In the genomic region with DNA sequence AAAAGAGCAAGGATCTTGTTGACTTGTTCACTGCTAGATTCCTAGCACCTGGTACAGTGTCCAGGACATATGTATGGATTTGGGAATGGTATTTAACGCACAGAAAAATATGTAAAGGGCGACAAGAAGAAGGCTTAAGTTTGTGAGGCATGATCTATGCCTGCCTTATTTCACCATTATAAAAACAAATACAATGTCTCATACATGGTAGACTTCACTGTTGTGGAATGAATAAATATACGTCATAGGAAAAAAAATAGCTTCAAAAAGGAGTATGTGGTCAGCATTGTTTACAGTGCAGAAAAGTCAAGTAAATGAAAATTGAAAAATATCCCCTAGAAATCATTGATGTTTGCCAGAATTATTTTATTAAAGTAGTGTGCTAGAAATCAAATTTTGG, we compare ENCODE assay signal across 1 cellular context.
TF ChIP-seq lines count a peak whose summit lies in the region.

No MANE protein-coding gene starts in this region.

TF ChIP-seq in GM23338, 12 proteins besides CTCF, POLR2A, EP300 and RAD21 (continued from another document):
- TF ChIP-seq CREB1 (CRISPR knock-in tag; IDR thresholded peaks at IDR 0.05; ENCODE audit: low read depth) (no peak), JUNB (IDR thresholded peaks at IDR 0.05; ENCODE audit: unreplicated experiment) (no peak), NANOG (IDR thresholded peaks at IDR 0.05; ENCODE audit: borderline replicate concordance) (no peak), STAT1 (IDR thresholded peaks at IDR 0.05; ENCODE audit: unreplicated experiment) (no peak)
- TF ChIP-seq, protein P1, sequence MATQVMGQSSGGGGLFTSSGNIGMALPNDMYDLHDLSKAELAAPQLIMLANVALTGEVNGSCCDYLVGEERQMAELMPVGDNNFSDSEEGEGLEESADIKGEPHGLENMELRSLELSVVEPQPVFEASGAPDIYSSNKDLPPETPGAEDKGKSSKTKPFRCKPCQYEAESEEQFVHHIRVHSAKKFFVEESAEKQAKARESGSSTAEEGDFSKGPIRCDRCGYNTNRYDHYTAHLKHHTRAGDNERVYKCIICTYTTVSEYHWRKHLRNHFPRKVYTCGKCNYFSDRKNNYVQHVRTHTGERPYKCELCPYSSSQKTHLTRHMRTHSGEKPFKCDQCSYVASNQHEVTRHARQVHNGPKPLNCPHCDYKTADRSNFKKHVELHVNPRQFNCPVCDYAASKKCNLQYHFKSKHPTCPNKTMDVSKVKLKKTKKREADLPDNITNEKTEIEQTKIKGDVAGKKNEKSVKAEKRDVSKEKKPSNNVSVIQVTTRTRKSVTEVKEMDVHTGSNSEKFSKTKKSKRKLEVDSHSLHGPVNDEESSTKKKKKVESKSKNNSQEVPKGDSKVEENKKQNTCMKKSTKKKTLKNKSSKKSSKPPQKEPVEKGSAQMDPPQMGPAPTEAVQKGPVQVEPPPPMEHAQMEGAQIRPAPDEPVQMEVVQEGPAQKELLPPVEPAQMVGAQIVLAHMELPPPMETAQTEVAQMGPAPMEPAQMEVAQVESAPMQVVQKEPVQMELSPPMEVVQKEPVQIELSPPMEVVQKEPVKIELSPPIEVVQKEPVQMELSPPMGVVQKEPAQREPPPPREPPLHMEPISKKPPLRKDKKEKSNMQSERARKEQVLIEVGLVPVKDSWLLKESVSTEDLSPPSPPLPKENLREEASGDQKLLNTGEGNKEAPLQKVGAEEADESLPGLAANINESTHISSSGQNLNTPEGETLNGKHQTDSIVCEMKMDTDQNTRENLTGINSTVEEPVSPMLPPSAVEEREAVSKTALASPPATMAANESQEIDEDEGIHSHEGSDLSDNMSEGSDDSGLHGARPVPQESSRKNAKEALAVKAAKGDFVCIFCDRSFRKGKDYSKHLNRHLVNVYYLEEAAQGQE (IDR thresholded peaks at IDR 0.05; ENCODE audit: unreplicated experiment): no peak
- TF ChIP-seq, protein P2, sequence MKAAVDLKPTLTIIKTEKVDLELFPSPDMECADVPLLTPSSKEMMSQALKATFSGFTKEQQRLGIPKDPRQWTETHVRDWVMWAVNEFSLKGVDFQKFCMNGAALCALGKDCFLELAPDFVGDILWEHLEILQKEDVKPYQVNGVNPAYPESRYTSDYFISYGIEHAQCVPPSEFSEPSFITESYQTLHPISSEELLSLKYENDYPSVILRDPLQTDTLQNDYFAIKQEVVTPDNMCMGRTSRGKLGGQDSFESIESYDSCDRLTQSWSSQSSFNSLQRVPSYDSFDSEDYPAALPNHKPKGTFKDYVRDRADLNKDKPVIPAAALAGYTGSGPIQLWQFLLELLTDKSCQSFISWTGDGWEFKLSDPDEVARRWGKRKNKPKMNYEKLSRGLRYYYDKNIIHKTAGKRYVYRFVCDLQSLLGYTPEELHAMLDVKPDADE (IDR thresholded peaks at IDR 0.05): no peak
